9 cellular contexts compared by ENCODE assay signal in genomic region chr1:181623850-181624249, GRCh38.
"Had no signal": no experiment of that assay in that cellular context is flagged by ENCODE, and none has a peak within 500 bp of the region (broad histone marks: within the 10 kb centered on the region; RNA-seq: fewer than 3 reads in every experiment).

No MANE protein-coding gene starts in this region.

- H3K9ac ChIP-seq: GM23248 had no signal

- H3K4me2 ChIP-seq: GM23338 had no signal

- H3K27ac ChIP-seq: GM23248 had no signal

- H3K4me3 ChIP-seq: GM23248, GM23338, HAP-1 had no signal

- FAIRE-seq: H54 had no signal

- H2AFZ ChIP-seq: GM23248, GM23338 had no signal

- H3K4me1 ChIP-seq: HAP-1 had no signal

- H3K36me3 ChIP-seq: HAP-1 had no signal

- DNase-seq: GM23248, GOT3, H7, H9, HCEC 1CT, HFFc6 had no signal

- H3K9me3 ChIP-seq: HAP-1 had no signal
